In genomic region chr3:76138921-76139320, GRCh38 we compare ENCODE assay signal across 23 cellular contexts.
"Had no signal": no experiment of that assay in that cellular context is flagged by ENCODE, and none has a peak within 500 bp of the region (broad histone marks: within the 10 kb centered on the region; RNA-seq: fewer than 3 reads in every experiment).

No MANE protein-coding gene starts in this region.

- H3K27me3 ChIP-seq: gastroesophageal sphincter, heart right ventricle, suprapubic skin had no signal

- H3K27ac ChIP-seq: gastroesophageal sphincter, heart right ventricle, suprapubic skin, WERI-Rb-1 had no signal

- H3K36me3 Mint-ChIP-seq: activated CD4-positive, alpha-beta memory T cell treated with anti-CD3 and anti-CD28 coated beads for 36 hours; activated CD8-positive, alpha-beta memory T cell treated with anti-CD3 and anti-CD28 coated beads, Interleukin-2, amount 10 ng/mL, durations not matched to agents 7 days and 5 days; brain; naive thymus-derived CD8-positive, alpha-beta T cell had no signal

- H3K9me3 ChIP-seq: gastroesophageal sphincter, heart right ventricle, suprapubic skin had no signal

- H3K4me3 ChIP-seq: gastroesophageal sphincter, heart right ventricle, mucosa of descending colon, suprapubic skin had no signal

- H3K27me3 Mint-ChIP-seq: activated CD4-positive, alpha-beta memory T cell treated with anti-CD3 and anti-CD28 coated beads for 36 hours; activated CD4-positive, alpha-beta T cell treated with anti-CD3 and anti-CD28 coated beads for 36 hours; activated CD8-positive, alpha-beta memory T cell treated with anti-CD3 and anti-CD28 coated beads, Interleukin-2, amount 10 ng/mL, durations not matched to agents 7 days and 5 days; brain; dendritic cell treated with granulocyte-macrophage colony-stimulating factor and Interleukin-4, amounts not matched to agents 40 ng/mL and 50 ng/mL, for 4 days; naive thymus-derived CD8-positive, alpha-beta T cell; progenitor cell of endocrine pancreas; stimulated activated naive CD8-positive, alpha-beta T cell treated with anti-CD3 and anti-CD28 coated beads, Interleukin-15, Interleukin-2, amounts not matched to agents 100 ng/mL and 50 ng/mL, for 24 hours; T-helper 17 cell had no signal

- H3K4me3 Mint-ChIP-seq: activated CD4-positive, alpha-beta memory T cell treated with anti-CD3 and anti-CD28 coated beads for 36 hours; activated CD4-positive, alpha-beta T cell treated with anti-CD3 and anti-CD28 coated beads for 36 hours; activated CD8-positive, alpha-beta memory T cell treated with anti-CD3 and anti-CD28 coated beads, Interleukin-2, amount 10 ng/mL, durations not matched to agents 7 days and 5 days; activated naive CD4-positive, alpha-beta T cell treated with anti-CD3 and anti-CD28 coated beads for 36 hours; brain; dendritic cell treated with granulocyte-macrophage colony-stimulating factor and Interleukin-4, amounts not matched to agents 40 ng/mL and 50 ng/mL, for 4 days; naive thymus-derived CD8-positive, alpha-beta T cell; stimulated activated naive CD8-positive, alpha-beta T cell treated with anti-CD3 and anti-CD28 coated beads, Interleukin-15, Interleukin-2, amounts not matched to agents 100 ng/mL and 50 ng/mL, for 24 hours; T-helper 17 cell had no signal

- H3K9me3 Mint-ChIP-seq: activated naive CD4-positive, alpha-beta T cell treated with anti-CD3 and anti-CD28 coated beads for 36 hours; brain; dendritic cell treated with granulocyte-macrophage colony-stimulating factor and Interleukin-4, amounts not matched to agents 40 ng/mL and 50 ng/mL, for 4 days had no signal

- H3K4me1 Mint-ChIP-seq: activated CD4-positive, alpha-beta T cell treated with anti-CD3 and anti-CD28 coated beads for 36 hours; activated CD8-positive, alpha-beta memory T cell treated with anti-CD3 and anti-CD28 coated beads, Interleukin-2, amount 10 ng/mL, durations not matched to agents 7 days and 5 days; naive thymus-derived CD8-positive, alpha-beta T cell; T-helper 17 cell had no signal

- H3K36me3 ChIP-seq: gastroesophageal sphincter, heart right ventricle, suprapubic skin, WERI-Rb-1 had no signal

- DNase-seq: activated CD4-positive, alpha-beta memory T cell treated with anti-CD3 and anti-CD28 coated beads for 36 hours; activated CD4-positive, alpha-beta T cell treated with anti-CD3 and anti-CD28 coated beads for 36 hours; activated CD8-positive, alpha-beta memory T cell treated with anti-CD3 and anti-CD28 coated beads, Interleukin-2, amount 10 ng/mL, durations not matched to agents 7 days and 5 days; activated naive CD4-positive, alpha-beta T cell treated with anti-CD3 and anti-CD28 coated beads for 36 hours; activated T-cell treated with anti-CD3 and anti-CD28 coated beads, Interleukin-2, amount 50 U/mL, for 1 hour; cerebellar nuclear complex; effector memory CD4-positive, alpha-beta T cell; heart right ventricle; left colon; mucosa of descending colon; naive thymus-derived CD8-positive, alpha-beta T cell; occipital lobe; T-helper 17 cell; trophoblast cell; WERI-Rb-1 had no signal

- ATAC-seq: activated CD4-positive, alpha-beta T cell treated with anti-CD3 and anti-CD28 coated beads for 36 hours; activated CD8-positive, alpha-beta memory T cell treated with anti-CD3 and anti-CD28 coated beads, Interleukin-2, amount 10 ng/mL, durations not matched to agents 7 days and 5 days; gastroesophageal sphincter; heart right ventricle; left colon; mucosa of descending colon; naive thymus-derived CD8-positive, alpha-beta T cell; sciatic nerve; T-helper 17 cell had no signal

- H3K4me1 ChIP-seq: gastroesophageal sphincter, heart right ventricle, suprapubic skin had no signal

- H3K27ac Mint-ChIP-seq: activated CD4-positive, alpha-beta memory T cell treated with anti-CD3 and anti-CD28 coated beads for 36 hours; activated CD4-positive, alpha-beta T cell treated with anti-CD3 and anti-CD28 coated beads for 36 hours; activated CD8-positive, alpha-beta memory T cell treated with anti-CD3 and anti-CD28 coated beads, Interleukin-2, amount 10 ng/mL, durations not matched to agents 7 days and 5 days; activated naive CD4-positive, alpha-beta T cell treated with anti-CD3 and anti-CD28 coated beads for 36 hours; activated T-helper 2 cell treated with anti-CD3 and anti-CD28 coated beads, Interferon-gamma antibody, Interleukin-2, Interleukin-4, amounts not matched to agents 10 μg/mL and 5 μg/mL and 100 μg/mL, durations not matched to agents 14 hours and 24 hours and 36 hours; brain; dendritic cell treated with granulocyte-macrophage colony-stimulating factor and Interleukin-4, amounts not matched to agents 40 ng/mL and 50 ng/mL, for 4 days; naive thymus-derived CD8-positive, alpha-beta T cell; progenitor cell of endocrine pancreas; stimulated activated naive CD8-positive, alpha-beta T cell treated with anti-CD3 and anti-CD28 coated beads, Interleukin-15, Interleukin-2, amounts not matched to agents 100 ng/mL and 50 ng/mL, for 24 hours; T-helper 17 cell had no signal
